ENCODE assay signal across 13 cellular contexts in genomic region chr1:111517464-111518225, GRCh38. TPM values are rescaled to one million over a fixed set of nuclear protein-coding genes. Genes with fewer than 3 reads are reported as not detected.
DNase-seq lines count a peak whose midpoint lies in the region; ATAC-seq and TF ChIP-seq lines count a peak whose summit lies in the region.
"Had no signal": no experiment of that assay in that cellular context is flagged by ENCODE, and none has a peak within 500 bp of the region (broad histone marks: within the 10 kb centered on the region; RNA-seq: fewer than 3 reads in every experiment).

No MANE protein-coding gene starts in this region.

- no peaks in the 10 kb centered on the region for H3K79me2 ChIP-seq in OCI-LY7 (ENCODE audit: insufficient read depth, low read depth, low read length)

- no peaks in the 10 kb centered on the region for H3K9me3 ChIP-seq in OCI-LY7 (ENCODE audit: low read length)
- H3K9me3 ChIP-seq: MG63 had no signal

- no peaks in the 10 kb centered on the region for H3K9me3 Mint-ChIP-seq in activated CD4-positive, alpha-beta T cell treated with anti-CD3 and anti-CD28 coated beads for 36 hours (ENCODE audit: low read depth)
- peaks cover 0 to 4% (median 0%) of the 10 kb centered on the region in 7 donors for H3K9me3 Mint-ChIP-seq in naive B cell
- H3K9me3 Mint-ChIP-seq in HFFc6 = no peaks in the 10 kb centered on the region

- peaks cover 45% of the 10 kb centered on the region for H3K4me1 ChIP-seq in OCI-LY7 (ENCODE audit: insufficient read depth, low read length, poor library complexity, severe bottlenecking)

- H2AFZ ChIP-seq in OCI-LY7 (ENCODE audit: low read length) = peak overlapping the region; percentile 97

- H4K20me1 ChIP-seq in OCI-LY7 (ENCODE audit: insufficient read depth, low read length) = no peaks in the 10 kb centered on the region

- peak; percentile 54 for ATAC-seq in activated CD4-positive, alpha-beta T cell treated with anti-CD3 and anti-CD28 coated beads for 36 hours
- ATAC-seq in naive B cell (ENCODE audit: low read depth in 2 of 2) = no peak

- intact Hi-C loops in activated CD4-positive, alpha-beta T cell treated with anti-CD3 and anti-CD28 coated beads for 36 hours (cut with DNase I, micrococcal nuclease) = loop anchor here (1.0 to 2.0 kb wide), 2 partner anchors 9 to 75 kb away; no protein-coding TSS in a partner anchor
- intact Hi-C loops in OCI-LY7 (cut with micrococcal nuclease; ENCODE audit: unreplicated experiment) = no loop called here

- H3K36me3 Mint-ChIP-seq in activated CD4-positive, alpha-beta T cell treated with anti-CD3 and anti-CD28 coated beads for 36 hours (ENCODE audit: low read depth) = no peaks in the 10 kb centered on the region
- H3K36me3 Mint-ChIP-seq in naive B cell = no peaks in the 10 kb centered on the region
- H3K36me3 Mint-ChIP-seq in HFFc6 (ENCODE audit: low read depth) = no peaks in the 10 kb centered on the region

- H3K4me3 ChIP-seq in OCI-LY7 (ENCODE audit: low read depth, low read length, poor library complexity, severe bottlenecking) = no peak overlapping the region
- H3K4me3 ChIP-seq: MG63 had no signal

- peak overlapping the region; percentile 65 for H3K4me2 ChIP-seq in OCI-LY7 (ENCODE audit: low read length)

- no TSS peak for BruUV-seq in OCI-LY7 (replicated peaks; lab: Mats Ljungman, UMichigan)

- CTCF ChIA-PET in activated CD4-positive, alpha-beta T cell treated with anti-CD3 and anti-CD28 coated beads for 36 hours (lab: Charles Lee) = interaction anchor here (0.6 to 4.8 kb wide), 19 partner anchors 10 to 250 kb away, joined by 3 to 57 read pairs (median 4); no protein-coding TSS in a partner anchor
- CTCF ChIA-PET in OCI-LY7 (lab: Charles Lee; ENCODE audit: unreplicated experiment) = interaction anchor here (0.7 to 3.2 kb wide), 5 partner anchors 10 to 308 kb away, joined by 3 to 15 read pairs (median 3); no protein-coding TSS in a partner anchor

- peaks cover 45% of the 10 kb centered on the region for H3K4me1 Mint-ChIP-seq in activated CD4-positive, alpha-beta T cell treated with anti-CD3 and anti-CD28 coated beads for 36 hours
- H3K4me1 Mint-ChIP-seq in naive B cell (peaks cover 38 to 54% (median 46%) of the 10 kb centered on the region in 3 donors), HFFc6 (ENCODE audit: low read depth) (peaks cover 18% of the 10 kb centered on the region)

- H3K4me3 Mint-ChIP-seq in activated CD4-positive, alpha-beta T cell treated with anti-CD3 and anti-CD28 coated beads for 36 hours = no peak overlapping the region
- peak overlapping the region in 5 of 8 donors; percentile 24 to 92 (median 75) for H3K4me3 Mint-ChIP-seq in naive B cell
- H3K4me3 Mint-ChIP-seq in HFFc6 = no peak overlapping the region

- H3K9me2 ChIP-seq in OCI-LY7 (ENCODE audit: insufficient read depth, low read length) = no peaks in the 10 kb centered on the region

- TF ChIP-seq CTCF in OCI-LY7 (conservative IDR thresholded peaks at IDR 0.05; ENCODE audit: low read length) (0 out of 2 replicates have a peak, but pooled peaks have one; percentile 29), HFFc6 (IDR thresholded peaks at IDR 0.05) (no peak)

- peak overlapping the region; percentile 33 for H3K27ac ChIP-seq in OCI-LY7 (ENCODE audit: low read depth, low read length, poor library complexity, severe bottlenecking)
- H3K27ac ChIP-seq: RWPE1, WERI-Rb-1 had no signal

- H3K27me3 Mint-ChIP-seq in activated CD4-positive, alpha-beta T cell treated with anti-CD3 and anti-CD28 coated beads for 36 hours = no peaks in the 10 kb centered on the region
- H3K27me3 Mint-ChIP-seq in naive B cell = no peaks in the 10 kb centered on the region
- H3K27me3 Mint-ChIP-seq in HFFc6 (ENCODE audit: insufficient read depth) = peaks cover 2% of the 10 kb centered on the region; the same call in 1 of the 2 replicates

- POLR2A ChIA-PET in activated CD4-positive, alpha-beta T cell treated with anti-CD3 and anti-CD28 coated beads for 36 hours (lab: Charles Lee) = interaction anchor here (0.6 to 1.6 kb wide), 5 partner anchors 9 to 99 kb away, joined by 3 to 6 read pairs (median 4); no protein-coding TSS in a partner anchor
- POLR2A ChIA-PET in OCI-LY7 (lab: Charles Lee) = interaction anchor here (0.7 to 2.3 kb wide), 15 partner anchors 10 to 296 kb away, joined by 3 to 27 read pairs (median 3); partner anchors contain the start of gene RAP1A

- peak; percentile 57 for DNase-seq in activated CD4-positive, alpha-beta T cell treated with anti-CD3 and anti-CD28 coated beads for 36 hours
- no peak for DNase-seq in activated CD4-positive, alpha-beta T cell treated with anti-CD3 and anti-CD28 coated beads, Interleukin-2, amount 50 U/mL, for 1 hour
- DNase-seq in NAMALWA (ENCODE audit: low spot score) (peak; percentile 11), OCI-LY7 (ENCODE audit: low spot score) (peak; percentile 44), naive B cell (no peak), HFFc6 (no peak), 8988T (no peak), DMS 273 treated with DMSO at 0.1 percent for 48 hours (lab: John Stamatoyannopoulos, UW) (no peak)
- DNase-seq: MG63, retina, WERI-Rb-1 had no signal

- H3K27ac Mint-ChIP-seq in activated CD4-positive, alpha-beta T cell treated with anti-CD3 and anti-CD28 coated beads for 36 hours = peak overlapping the region; percentile 44
- H3K27ac Mint-ChIP-seq in naive B cell (peak overlapping the region; percentile 2 to 99 (median 88)), HFFc6 (no peak overlapping the region)

- H3K36me3 ChIP-seq in OCI-LY7 (ENCODE audit: insufficient read depth, low read length) = no peaks in the 10 kb centered on the region
- H3K36me3 ChIP-seq: MG63, WERI-Rb-1 had no signal

RNA-seq across cellular contexts. Expression of gene ADORA3, which starts 14.2 kb away (rescaled TPM):
- under 1 TPM in 1 of 2 experiments, not detected in 1; 0.16 TPM for total RNA-seq in activated CD4-positive, alpha-beta T cell treated with anti-CD3 and anti-CD28 coated beads for 36 hours
- total RNA-seq in OCI-LY7 (2014; rRNA removed; shearing (Covaris generic)) = not detected in 2 replicates
- 0.17 TPM in 1 of 2 replicates, not detected in the other for total RNA-seq in OCI-LY7 (2022)
- under 1 TPM in 2 of 6 donors, not detected in 4; 0.23 to 0.39 TPM for polyA plus RNA-seq in naive B cell (ENCODE audit: low read depth in 6 of 6)
- total RNA-seq in HFFc6 (2021; fragmentation: NEBNext Ultra II Directional; extraction: Animal tissue kit (Norgen Biotek cat#: 25700)) = not detected
- polyA plus RNA-seq: AG04450 had no signal

RNA-seq across cellular contexts. Expression of gene TMIGD3, which starts 14.2 kb away (rescaled TPM):
- total RNA-seq in activated CD4-positive, alpha-beta T cell treated with anti-CD3 and anti-CD28 coated beads for 36 hours = not detected
- not detected in 2 replicates for total RNA-seq in OCI-LY7 (2014; rRNA removed; shearing (Covaris generic))
- total RNA-seq in OCI-LY7 (2022) = not detected in 2 replicates
- polyA plus RNA-seq in naive B cell (ENCODE audit: low read depth in 6 of 6) = under 1 TPM in 1 of 6 donors, not detected in 5; 0.40 TPM
- not detected for total RNA-seq in HFFc6 (2021; fragmentation: NEBNext Ultra II Directional; extraction: Animal tissue kit (Norgen Biotek cat#: 25700))
- polyA plus RNA-seq: AG04450 had no signal

RNA-seq across cellular contexts. Expression of gene C1orf162, which starts 43.9 kb away (rescaled TPM):
- total RNA-seq in activated CD4-positive, alpha-beta T cell treated with anti-CD3 and anti-CD28 coated beads for 36 hours = 1 to 10 TPM; 4.7 to 7.6 TPM
- total RNA-seq in OCI-LY7 (2014; rRNA removed; shearing (Covaris generic)) = 0.39 and 1.3 TPM in 2 replicates
- total RNA-seq in OCI-LY7 (2022) = 1.1 and 1.4 TPM in 2 replicates
- 100 to 1,000 TPM; 349 to 661 (median 403) TPM for polyA plus RNA-seq in naive B cell (ENCODE audit: low read depth in 6 of 6)
- total RNA-seq in HFFc6 (2021; fragmentation: NEBNext Ultra II Directional; extraction: Animal tissue kit (Norgen Biotek cat#: 25700)) = under 1 TPM in 2 of 6 experiments, not detected in 4; 0.33 to 0.52 TPM

Comparison
In these comparisons a context has a peak if more than half of its experiments do, and no peak if none do; other contexts are left out.
1. DNase-seq: peak in activated CD4-positive, alpha-beta T cell treated with anti-CD3 and anti-CD28 coated beads for 36 hours (single experiment), NAMALWA (single experiment) and OCI-LY7 (single experiment); none in activated CD4-positive, alpha-beta T cell treated with anti-CD3 and anti-CD28 coated beads, Interleukin-2, amount 50 U/mL, for 1 hour (single experiment), naive B cell (single experiment), HFFc6 (single experiment), 8988T (single experiment) and DMS 273 treated with DMSO at 0.1 percent for 48 hours (single experiment).
2. H3K4me3 Mint-ChIP-seq: peak in naive B cell (5 of 8); none in activated CD4-positive, alpha-beta T cell treated with anti-CD3 and anti-CD28 coated beads for 36 hours (single experiment) and HFFc6 (single experiment).